ENCODE assay signal across 8 cellular contexts in the genomic region with DNA sequence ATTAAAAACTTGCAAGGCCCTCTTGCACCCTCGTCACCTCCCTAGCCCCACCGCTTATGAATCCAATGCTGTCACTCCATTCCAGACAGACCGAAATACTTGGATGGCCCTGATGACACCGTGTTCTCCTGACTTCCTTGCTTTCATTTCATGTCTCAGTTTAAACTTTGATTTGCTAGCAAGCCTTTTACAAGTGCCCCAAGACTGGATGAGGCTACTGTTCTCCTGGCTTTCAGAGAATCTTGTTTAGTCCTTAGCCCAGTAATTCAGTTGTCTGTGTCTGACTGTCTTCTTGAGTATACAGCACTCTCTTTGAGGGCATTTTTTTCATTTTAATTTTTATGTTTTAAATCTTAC. TPM values are rescaled to one million over a fixed set of nuclear protein-coding genes. Genes with fewer than 3 reads are reported as not detected.
A peak's percentile ranks its signal among the peaks of the same experiment; 100 is the strongest.
DNase-seq lines count a peak whose midpoint lies in the region; ATAC-seq and TF ChIP-seq lines count a peak whose summit lies in the region.

No MANE protein-coding gene starts in this region.

- H3K36me3 ChIP-seq in RWPE2 (ENCODE audit: low read depth): no peaks in the 10 kb centered on the region
- H3K36me3 ChIP-seq in suprapubic skin: no peaks in the 10 kb centered on the region

- H3K4me1 ChIP-seq in RWPE2 (ENCODE audit: insufficient read depth, poor library complexity, severe bottlenecking): peaks cover 26% of the 10 kb centered on the region
- H3K4me1 ChIP-seq in suprapubic skin: peaks cover 20% of the 10 kb centered on the region

- WGBS in suprapubic skin: 44% methylated on average over 4 of the region's 4 CpGs

- no peak for TF ChIP-seq EP300 in suprapubic skin (IDR thresholded peaks at IDR 0.05)

- no peak for TF ChIP-seq POLR2A in suprapubic skin (IDR thresholded peaks at IDR 0.05)

- H3K27ac ChIP-seq in RWPE2 (ENCODE audit: poor library complexity, severe bottlenecking): peak overlapping the region; percentile 82
- peak overlapping the region; percentile 73 for H3K27ac ChIP-seq in suprapubic skin

- H3K9me3 ChIP-seq in RWPE2 (ENCODE audit: severe bottlenecking): no peaks in the 10 kb centered on the region
- no peaks in the 10 kb centered on the region for H3K9me3 ChIP-seq in suprapubic skin

- no peak for TF ChIP-seq CTCF in RWPE2 (IDR thresholded peaks at IDR 0.05; ENCODE audit: poor library complexity, severe bottlenecking)
- no peak for TF ChIP-seq CTCF in suprapubic skin (IDR thresholded peaks at IDR 0.05)

- ATAC-seq in GM21423 (IDR thresholded peaks at IDR 0.05; ENCODE audit: unreplicated experiment) (peak; percentile 1), RWPE2 (ENCODE audit: low read depth) (peak; percentile 49)

- H3K27me3 ChIP-seq in RWPE2 (ENCODE audit: insufficient read depth, poor library complexity, severe bottlenecking) (no peaks in the 10 kb centered on the region), suprapubic skin (no peaks in the 10 kb centered on the region)

- DNase-seq in AG20443 (ENCODE audit: low spot score): peak; percentile 7
- no peak for DNase-seq in RWPE2 (ENCODE audit: low spot score)
- peak; percentile 43 for DNase-seq in globus pallidus (ENCODE audit: low spot score)
- no peak for DNase-seq in suprapubic skin (ENCODE audit: low spot score in 2 of 2)
- no peak for DNase-seq in T1000 (lab: John Stamatoyannopoulos, UW)
- DNase-seq in NCI-H2171 (lab: John Stamatoyannopoulos, UW): no peak
- no peak for DNase-seq in activated CD4-positive, alpha-beta T cell treated with anti-CD3 and anti-CD28 coated beads, Interleukin-2, amount 50 U/mL, for 48 hours

- H3K4me3 ChIP-seq in RWPE2 (ENCODE audit: severe bottlenecking): peak overlapping the region; percentile 23
- peak overlapping the region; percentile 41 for H3K4me3 ChIP-seq in suprapubic skin

RNA-seq across cellular contexts. Expression of a gene that starts 0.8 kb away (rescaled TPM):
- total RNA-seq in suprapubic skin: 1 to 10 TPM in 3 of 4 donors, under 1 TPM in 1; 0.57 to 4.6 (median 2.2) TPM

RNA-seq across cellular contexts. Expression of a gene that starts 30.2 kb away (rescaled TPM):
- 1 to 10 TPM; 1.8 to 7.1 (median 2.7) TPM for total RNA-seq in suprapubic skin

Comparison
In these comparisons a context has a peak if more than half of its experiments do, and no peak if none do; other contexts are left out.
1. DNase-seq: peak in AG20443 (single experiment) and globus pallidus (single experiment); none in RWPE2 (single experiment), suprapubic skin (0 of 2), T1000 (single experiment), NCI-H2171 (single experiment) and activated CD4-positive, alpha-beta T cell treated with anti-CD3 and anti-CD28 coated beads, Interleukin-2, amount 50 U/mL, for 48 hours (0 of 2).